32 cellular contexts compared by ENCODE assay signal in genomic region chr2:83378921-83379320, GRCh38.
"Had no signal": no experiment of that assay in that cellular context is flagged by ENCODE, and none has a peak within 500 bp of the region (broad histone marks: within the 10 kb centered on the region; RNA-seq: fewer than 3 reads in every experiment).

No MANE protein-coding gene starts in this region.

- H3K4me1 ChIP-seq: ascending aorta, breast epithelium, colonic mucosa, esophagus muscularis mucosa, foreskin keratinocyte, gastrocnemius medialis, heart left ventricle had no signal

- H3K9me3 ChIP-seq: ascending aorta, colonic mucosa, gastrocnemius medialis had no signal

- H3K27me3 ChIP-seq: ascending aorta, breast epithelium, cardiac muscle cell, colonic mucosa, dorsolateral prefrontal cortex, esophagus muscularis mucosa, foreskin keratinocyte, gastrocnemius medialis, heart left ventricle had no signal

- DNase-seq: activated B cell treated with CpG ODN at 0.5 μM for 24 hours; activated CD4-positive, alpha-beta memory T cell treated with anti-CD3 and anti-CD28 coated beads for 36 hours; activated CD4-positive, alpha-beta T cell treated with anti-CD3 and anti-CD28 coated beads for 36 hours; activated CD4-positive, alpha-beta T cell treated with anti-CD3 and anti-CD28 coated beads, Interleukin-2, amount 10 ng/mL, durations not matched to agents 24 days and 14 days; activated CD4-positive, CD25-positive, alpha-beta regulatory T cell treated with anti-CD3 and anti-CD28 coated beads, Interleukin-2, amount 50 U/mL, for 72 hours; activated CD8-positive, alpha-beta memory T cell treated with anti-CD3 and anti-CD28 coated beads, Interleukin-2, amount 10 ng/mL, durations not matched to agents 7 days and 5 days; activated CD8-positive, alpha-beta memory T cell treated with anti-CD3 and anti-CD28 coated beads, Interleukin-2, amount 50 U/mL, for 4 hours; activated CD8-positive, alpha-beta T cell treated with anti-CD3 and anti-CD28 coated beads, Interleukin-2, amount 10 ng/mL, durations not matched to agents 7 days and 5 days; activated effector memory CD4-positive, alpha-beta T cell treated with anti-CD3 and anti-CD28 coated beads, Interleukin-2, amount 50 U/mL, for 16 hours; activated naive CD4-positive, alpha-beta T cell treated with anti-CD3 and anti-CD28 coated beads for 36 hours; activated naive CD8-positive, alpha-beta T cell treated with anti-CD3 and anti-CD28 coated beads for 36 hours; activated naive CD8-positive, alpha-beta T cell treated with anti-CD3 and anti-CD28 coated beads, Interleukin-2, amount 50 U/mL, for 24 hours; activated T-cell treated with anti-CD3 and anti-CD28 coated beads, Interleukin-2, amount 50 U/mL, for 1 hour; activated T-cell treated with anti-CD3 and anti-CD28 coated beads, Interleukin-2, amount 50 U/mL, for 48 hours; central memory CD4-positive, alpha-beta T cell; cerebellar nuclear complex; colonic mucosa; dorsolateral prefrontal cortex; effector memory CD4-positive, alpha-beta T cell; endodermal cell; foreskin keratinocyte; gastrocnemius medialis; glutamatergic neuron; heart left ventricle; T-helper 1 cell; T-helper 17 cell; T1000; WERI-Rb-1 had no signal

- H3K36me3 ChIP-seq: ascending aorta, breast epithelium, cardiac muscle cell, colonic mucosa, esophagus muscularis mucosa, gastrocnemius medialis, heart left ventricle, WERI-Rb-1 had no signal

- H3K27ac ChIP-seq: ascending aorta, breast epithelium, cardiac muscle cell, colonic mucosa, dorsolateral prefrontal cortex, esophagus muscularis mucosa, foreskin keratinocyte, gastrocnemius medialis, heart left ventricle, WERI-Rb-1 had no signal

- H3K4me3 ChIP-seq: ascending aorta, breast epithelium, cardiac muscle cell, colonic mucosa, dorsolateral prefrontal cortex, esophagus muscularis mucosa, gastrocnemius medialis, heart left ventricle had no signal

- ATAC-seq: activated CD4-positive, alpha-beta T cell treated with anti-CD3 and anti-CD28 coated beads for 36 hours; activated CD8-positive, alpha-beta memory T cell treated with anti-CD3 and anti-CD28 coated beads, Interleukin-2, amount 10 ng/mL, durations not matched to agents 7 days and 5 days; activated CD8-positive, alpha-beta T cell treated with anti-CD3 and anti-CD28 coated beads, Interleukin-2, amount 10 ng/mL, durations not matched to agents 7 days and 5 days; activated naive CD8-positive, alpha-beta T cell treated with anti-CD3 and anti-CD28 coated beads, Interleukin-2, amount 50 U/mL, for 24 hours; foreskin keratinocyte; gastrocnemius medialis; heart left ventricle; T-helper 17 cell had no signal
